ENCODE assay signal across 2 cellular contexts in the genomic region with DNA sequence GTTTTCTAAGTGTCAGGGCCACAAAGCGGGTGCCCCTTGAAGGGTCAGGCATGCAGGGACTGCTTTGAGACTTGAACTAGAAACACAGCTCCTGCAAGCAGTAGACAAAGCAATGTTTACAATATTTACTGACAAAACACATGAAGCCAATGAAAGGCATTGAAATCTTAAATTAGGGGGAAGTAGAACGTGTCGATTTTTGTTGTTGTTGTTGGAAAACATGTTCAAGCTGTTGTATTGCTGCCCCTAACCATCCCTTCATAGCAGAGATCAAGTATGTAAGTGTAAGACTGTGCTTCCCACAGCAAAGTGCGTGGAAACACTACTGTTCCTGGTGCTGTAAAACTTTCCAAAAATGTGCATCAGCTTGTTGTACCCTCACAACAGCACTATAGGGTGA.
TF ChIP-seq lines count a peak whose summit lies in the region.

No MANE protein-coding gene starts in this region.

TF ChIP-seq in HEK293, 187 proteins besides CTCF, POLR2A, EP300 and RAD21:
- TF ChIP-seq ZNF530 (tag by site-specific recombination; IDR thresholded peaks at IDR 0.05; ENCODE audit: low read depth), result peak; percentile 96
- TF ChIP-seq, protein P1, sequence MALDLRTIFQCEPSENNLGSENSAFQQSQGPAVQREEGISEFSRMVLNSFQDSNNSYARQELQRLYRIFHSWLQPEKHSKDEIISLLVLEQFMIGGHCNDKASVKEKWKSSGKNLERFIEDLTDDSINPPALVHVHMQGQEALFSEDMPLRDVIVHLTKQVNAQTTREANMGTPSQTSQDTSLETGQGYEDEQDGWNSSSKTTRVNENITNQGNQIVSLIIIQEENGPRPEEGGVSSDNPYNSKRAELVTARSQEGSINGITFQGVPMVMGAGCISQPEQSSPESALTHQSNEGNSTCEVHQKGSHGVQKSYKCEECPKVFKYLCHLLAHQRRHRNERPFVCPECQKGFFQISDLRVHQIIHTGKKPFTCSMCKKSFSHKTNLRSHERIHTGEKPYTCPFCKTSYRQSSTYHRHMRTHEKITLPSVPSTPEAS (tag by site-specific recombination; IDR thresholded peaks at IDR 0.05), result no peak
- TF ChIP-seq ZNF121 (tag by site-specific recombination; IDR thresholded peaks at IDR 0.05), result no peak

TF ChIP-seq in H1, 55 proteins besides CTCF, POLR2A, EP300 and RAD21:
- TF ChIP-seq KDM1A (IDR thresholded peaks at IDR 0.05; ENCODE audit: borderline replicate concordance, low read length) (no peak), TAF7 (optimal IDR thresholded peaks at IDR 0.05; ENCODE audit: borderline replicate concordance, low read depth, low read length) (no peak), BCL11A (IDR thresholded peaks at IDR 0.05; ENCODE audit: low read depth in 2 of 2, low read length in 2 of 2) (no peak)
- TF ChIP-seq, protein P2, sequence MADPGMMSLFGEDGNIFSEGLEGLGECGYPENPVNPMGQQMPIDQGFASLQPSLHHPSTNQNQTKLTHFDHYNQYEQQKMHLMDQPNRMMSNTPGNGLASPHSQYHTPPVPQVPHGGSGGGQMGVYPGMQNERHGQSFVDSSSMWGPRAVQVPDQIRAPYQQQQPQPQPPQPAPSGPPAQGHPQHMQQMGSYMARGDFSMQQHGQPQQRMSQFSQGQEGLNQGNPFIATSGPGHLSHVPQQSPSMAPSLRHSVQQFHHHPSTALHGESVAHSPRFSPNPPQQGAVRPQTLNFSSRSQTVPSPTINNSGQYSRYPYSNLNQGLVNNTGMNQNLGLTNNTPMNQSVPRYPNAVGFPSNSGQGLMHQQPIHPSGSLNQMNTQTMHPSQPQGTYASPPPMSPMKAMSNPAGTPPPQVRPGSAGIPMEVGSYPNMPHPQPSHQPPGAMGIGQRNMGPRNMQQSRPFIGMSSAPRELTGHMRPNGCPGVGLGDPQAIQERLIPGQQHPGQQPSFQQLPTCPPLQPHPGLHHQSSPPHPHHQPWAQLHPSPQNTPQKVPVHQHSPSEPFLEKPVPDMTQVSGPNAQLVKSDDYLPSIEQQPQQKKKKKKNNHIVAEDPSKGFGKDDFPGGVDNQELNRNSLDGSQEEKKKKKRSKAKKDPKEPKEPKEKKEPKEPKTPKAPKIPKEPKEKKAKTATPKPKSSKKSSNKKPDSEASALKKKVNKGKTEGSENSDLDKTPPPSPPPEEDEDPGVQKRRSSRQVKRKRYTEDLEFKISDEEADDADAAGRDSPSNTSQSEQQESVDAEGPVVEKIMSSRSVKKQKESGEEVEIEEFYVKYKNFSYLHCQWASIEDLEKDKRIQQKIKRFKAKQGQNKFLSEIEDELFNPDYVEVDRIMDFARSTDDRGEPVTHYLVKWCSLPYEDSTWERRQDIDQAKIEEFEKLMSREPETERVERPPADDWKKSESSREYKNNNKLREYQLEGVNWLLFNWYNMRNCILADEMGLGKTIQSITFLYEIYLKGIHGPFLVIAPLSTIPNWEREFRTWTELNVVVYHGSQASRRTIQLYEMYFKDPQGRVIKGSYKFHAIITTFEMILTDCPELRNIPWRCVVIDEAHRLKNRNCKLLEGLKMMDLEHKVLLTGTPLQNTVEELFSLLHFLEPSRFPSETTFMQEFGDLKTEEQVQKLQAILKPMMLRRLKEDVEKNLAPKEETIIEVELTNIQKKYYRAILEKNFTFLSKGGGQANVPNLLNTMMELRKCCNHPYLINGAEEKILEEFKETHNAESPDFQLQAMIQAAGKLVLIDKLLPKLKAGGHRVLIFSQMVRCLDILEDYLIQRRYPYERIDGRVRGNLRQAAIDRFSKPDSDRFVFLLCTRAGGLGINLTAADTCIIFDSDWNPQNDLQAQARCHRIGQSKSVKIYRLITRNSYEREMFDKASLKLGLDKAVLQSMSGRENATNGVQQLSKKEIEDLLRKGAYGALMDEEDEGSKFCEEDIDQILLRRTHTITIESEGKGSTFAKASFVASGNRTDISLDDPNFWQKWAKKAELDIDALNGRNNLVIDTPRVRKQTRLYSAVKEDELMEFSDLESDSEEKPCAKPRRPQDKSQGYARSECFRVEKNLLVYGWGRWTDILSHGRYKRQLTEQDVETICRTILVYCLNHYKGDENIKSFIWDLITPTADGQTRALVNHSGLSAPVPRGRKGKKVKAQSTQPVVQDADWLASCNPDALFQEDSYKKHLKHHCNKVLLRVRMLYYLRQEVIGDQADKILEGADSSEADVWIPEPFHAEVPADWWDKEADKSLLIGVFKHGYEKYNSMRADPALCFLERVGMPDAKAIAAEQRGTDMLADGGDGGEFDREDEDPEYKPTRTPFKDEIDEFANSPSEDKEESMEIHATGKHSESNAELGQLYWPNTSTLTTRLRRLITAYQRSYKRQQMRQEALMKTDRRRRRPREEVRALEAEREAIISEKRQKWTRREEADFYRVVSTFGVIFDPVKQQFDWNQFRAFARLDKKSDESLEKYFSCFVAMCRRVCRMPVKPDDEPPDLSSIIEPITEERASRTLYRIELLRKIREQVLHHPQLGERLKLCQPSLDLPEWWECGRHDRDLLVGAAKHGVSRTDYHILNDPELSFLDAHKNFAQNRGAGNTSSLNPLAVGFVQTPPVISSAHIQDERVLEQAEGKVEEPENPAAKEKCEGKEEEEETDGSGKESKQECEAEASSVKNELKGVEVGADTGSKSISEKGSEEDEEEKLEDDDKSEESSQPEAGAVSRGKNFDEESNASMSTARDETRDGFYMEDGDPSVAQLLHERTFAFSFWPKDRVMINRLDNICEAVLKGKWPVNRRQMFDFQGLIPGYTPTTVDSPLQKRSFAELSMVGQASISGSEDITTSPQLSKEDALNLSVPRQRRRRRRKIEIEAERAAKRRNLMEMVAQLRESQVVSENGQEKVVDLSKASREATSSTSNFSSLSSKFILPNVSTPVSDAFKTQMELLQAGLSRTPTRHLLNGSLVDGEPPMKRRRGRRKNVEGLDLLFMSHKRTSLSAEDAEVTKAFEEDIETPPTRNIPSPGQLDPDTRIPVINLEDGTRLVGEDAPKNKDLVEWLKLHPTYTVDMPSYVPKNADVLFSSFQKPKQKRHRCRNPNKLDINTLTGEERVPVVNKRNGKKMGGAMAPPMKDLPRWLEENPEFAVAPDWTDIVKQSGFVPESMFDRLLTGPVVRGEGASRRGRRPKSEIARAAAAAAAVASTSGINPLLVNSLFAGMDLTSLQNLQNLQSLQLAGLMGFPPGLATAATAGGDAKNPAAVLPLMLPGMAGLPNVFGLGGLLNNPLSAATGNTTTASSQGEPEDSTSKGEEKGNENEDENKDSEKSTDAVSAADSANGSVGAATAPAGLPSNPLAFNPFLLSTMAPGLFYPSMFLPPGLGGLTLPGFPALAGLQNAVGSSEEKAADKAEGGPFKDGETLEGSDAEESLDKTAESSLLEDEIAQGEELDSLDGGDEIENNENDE (IDR thresholded peaks at IDR 0.05; ENCODE audit: insufficient replicate concordance, low read length), result no peak
